In genomic region chr1:38044224-38045215, GRCh38 we compare ENCODE assay signal across 9 cellular contexts. TPM values are rescaled to one million over a fixed set of nuclear protein-coding genes. Genes with fewer than 3 reads are reported as not detected.
DNase-seq lines count a peak whose midpoint lies in the region; ATAC-seq, FAIRE-seq and TF ChIP-seq lines count a peak whose summit lies in the region.
"Had no signal": no experiment of that assay in that cellular context is flagged by ENCODE, and none has a peak within 500 bp of the region (broad histone marks: within the 10 kb centered on the region; RNA-seq: fewer than 3 reads in every experiment).

No MANE protein-coding gene starts in this region.

- H3K36me3 Mint-ChIP-seq in nephron (ENCODE audit: low read depth): peaks cover 9% of the 10 kb centered on the region

- no peak overlapping the region for H4K91ac ChIP-seq in IMR-90 (ENCODE audit: insufficient read depth, low read depth, low read length)

- peak overlapping the region in 8 of 10 experiments; percentile 15 to 60 (median 38); a peak in 9 of 20 replicates for H3K4me3 ChIP-seq in BLaER1 treated with 17β-estradiol and CSF1 and Interleukin-3, amounts not matched to agents 10 nM and 100 nM
- peak overlapping the region; percentile 28; the same call in 1 of the 2 replicates for H3K4me3 ChIP-seq in IMR-90 (ENCODE audit: insufficient read depth, low read depth, low read length)
- peak overlapping the region; percentile 77 for H3K4me3 ChIP-seq in coronary artery

- dilution Hi-C loops in IMR-90 (cut with HindIII; ENCODE audit: low sequenced_read_pairs, unreplicated experiment): no loop called here

- no peak overlapping the region for H2BK120ac ChIP-seq in IMR-90 (ENCODE audit: low read depth, low read length)

- no peak overlapping the region for H2AK9ac ChIP-seq in IMR-90 (replicated peaks; ENCODE audit: low read depth, low read length, poor library complexity)

- H3K4ac ChIP-seq in IMR-90 (ENCODE audit: low read depth, low read length): no peak overlapping the region

- DNase-seq in IMR-90: no peak
- DNase-seq in coronary artery (ENCODE audit: low spot score): no peak
- DNase-seq in GM19238 (ENCODE audit: insufficient read length, low spot score): no peak
- no peak for DNase-seq in NCI-H146 (lab: John Stamatoyannopoulos, UW)
- DNase-seq in urothelium cell line (ENCODE audit: low spot score): no peak
- DNase-seq in NCI-H2196 treated with DMSO at 0.1 percent for 48 hours (lab: John Stamatoyannopoulos, UW; ENCODE audit: unreplicated experiment): no peak
- DNase-seq: activated CD4-positive, CD25-positive, alpha-beta regulatory T cell treated with anti-CD3 and anti-CD28 coated beads, Interleukin-2, amount 50 U/mL, for 72 hours had no signal

- H3K9me3 Mint-ChIP-seq in nephron: no peaks in the 10 kb centered on the region

- H4K8ac ChIP-seq in IMR-90 (ENCODE audit: low read depth in 2 of 2, low read length in 2 of 2): no peak overlapping the region

- intact Hi-C loops in IMR-90 (cut with micrococcal nuclease): no loop called here

- H3K9me1 ChIP-seq in IMR-90 (ENCODE audit: insufficient read depth, low read length): no peaks in the 10 kb centered on the region

- POLR2A ChIA-PET in IMR-90 (lab: Charles Lee; ENCODE audit: unreplicated experiment): interaction anchor here (0.6 kb wide), 1 partner anchor 11 kb away, joined by 6 read pairs; no protein-coding TSS in a partner anchor

- H3K4me1 ChIP-seq in BLaER1 treated with 17β-estradiol and CSF1 and Interleukin-3, amounts not matched to agents 10 nM and 100 nM: peaks cover 5 to 30% (median 22%) of the 10 kb centered on the region in 10 experiments; a peak in 17 of 20 replicates
- no peaks in the 10 kb centered on the region for H3K4me1 ChIP-seq in IMR-90 (ENCODE audit: control insufficient read depth, insufficient read depth, low read length)

- no peak overlapping the region for H2BK15ac ChIP-seq in IMR-90 (ENCODE audit: low read depth, low read length)

- H4K20me1 ChIP-seq in BLaER1 treated with 17β-estradiol and CSF1 and Interleukin-3, amounts not matched to agents 10 nM and 100 nM: peaks cover 0 to 73% (median 47%) of the 10 kb centered on the region in 11 experiments; a peak in 18 of 22 replicates
- H4K20me1 ChIP-seq in IMR-90 (ENCODE audit: insufficient read depth, low read length): no peaks in the 10 kb centered on the region

- no peak for TF ChIP-seq POLR2A in IMR-90 (IDR thresholded peaks at IDR 0.05; ENCODE audit: low read depth, low read length)

- CTCF ChIA-PET in IMR-90 (lab: Yijun Ruan, JAX): no interaction called here

- peaks cover 0 to 9% (median 0%) of the 10 kb centered on the region in 11 experiments; a peak in 4 of 22 replicates for H3K9me3 ChIP-seq in BLaER1 treated with 17β-estradiol and CSF1 and Interleukin-3, amounts not matched to agents 10 nM and 100 nM (replicated peaks in 1 of 11)
- H3K9me3 ChIP-seq in IMR-90 (ENCODE audit: control insufficient read depth, insufficient read depth, low read length): 0 out of 2 replicates have a peak, but pooled peaks cover 2% of the 10 kb centered on the region

- H3K9ac ChIP-seq in BLaER1 treated with 17β-estradiol and CSF1 and Interleukin-3, amounts not matched to agents 10 nM and 100 nM: no peak overlapping the region
- no peak overlapping the region for H3K9ac ChIP-seq in IMR-90 (ENCODE audit: low read depth, low read length)

- no peak overlapping the region for H2AFZ ChIP-seq in IMR-90 (replicated peaks; ENCODE audit: low read length, poor library complexity)

- FAIRE-seq in urothelium cell line (lab: Jason Lieb, UNC): no peak

- H3K18ac ChIP-seq in IMR-90 (ENCODE audit: low read depth, low read length): no peak overlapping the region

- no peak overlapping the region for H2BK5ac ChIP-seq in IMR-90 (ENCODE audit: low read depth, low read length, poor library complexity, severe bottlenecking)

- no peak overlapping the region for H3K56ac ChIP-seq in IMR-90 (ENCODE audit: extremely low read depth, insufficient read depth, low read length)

- H3K23ac ChIP-seq in IMR-90 (ENCODE audit: low read depth, low read length): no peak overlapping the region

- in situ Hi-C loops in IMR-90 (cut with MboI; ENCODE audit: low sequenced_read_pairs): no loop called here

- no peak overlapping the region for H3K27ac ChIP-seq in BLaER1 treated with 17β-estradiol and CSF1 and Interleukin-3, amounts not matched to agents 10 nM and 100 nM
- H3K27ac ChIP-seq in IMR-90 (ENCODE audit: insufficient read depth, low read length): no peak overlapping the region
- no peak overlapping the region for H3K27ac ChIP-seq in coronary artery

- peaks cover 30% of the 10 kb centered on the region for H3K4me1 Mint-ChIP-seq in nephron

- 0% methylated on average over 19 of the region's 70 CpGs; no CpG with 5 or more reads in 1 of the 2 experiments for WGBS in IMR-90 (ENCODE audit: extremely low coverage in 2 of 2, insufficient read length in 1 of 2), 2 experiments

- no TSS peak for BruUV-seq in IMR-90 (replicated peaks; lab: Mats Ljungman, UMichigan)

- peak overlapping the region; percentile 92 to 97 (median 94) for H3K4me3 Mint-ChIP-seq in nephron

- H4K5ac ChIP-seq in IMR-90 (ENCODE audit: low read depth, low read length): no peak overlapping the region

- H3K27me3 Mint-ChIP-seq in nephron (ENCODE audit: low read depth): peaks cover 72% of the 10 kb centered on the region

- peak overlapping the region; percentile 34 to 99 (median 60) for H3K4me2 ChIP-seq in BLaER1 treated with 17β-estradiol and CSF1 and Interleukin-3, amounts not matched to agents 10 nM and 100 nM
- H3K4me2 ChIP-seq in IMR-90 (ENCODE audit: low read depth, low read length): peak overlapping the region; percentile 29; the same call in 1 of the 2 replicates

- no peak overlapping the region for H3K14ac ChIP-seq in IMR-90 (replicated peaks; ENCODE audit: low read depth, low read length)

- no peak for TF ChIP-seq RAD21 in IMR-90 (IDR thresholded peaks at IDR 0.05; ENCODE audit: low read length)

- TF ChIP-seq CTCF in IMR-90 (conservative IDR thresholded peaks at IDR 0.05; ENCODE audit: low read depth, low read length) (no peak), coronary artery (IDR thresholded peaks at IDR 0.05) (no peak), nephron (IDR thresholded peaks at IDR 0.05; ENCODE audit: unreplicated experiment in 3 of 3) (no peak)

- H2AK5ac ChIP-seq in IMR-90 (ENCODE audit: low read depth, low read length): no peak overlapping the region

- H3K27ac Mint-ChIP-seq in nephron: peak overlapping the region in 1 of 3 experiments; percentile 77

- H3K27me3 ChIP-seq in BLaER1 treated with 17β-estradiol and CSF1 and Interleukin-3, amounts not matched to agents 10 nM and 100 nM: peaks cover 74 to 90% (median 87%) of the 10 kb centered on the region in 11 experiments
- peaks cover 77% of the 10 kb centered on the region for H3K27me3 ChIP-seq in IMR-90 (ENCODE audit: control insufficient read depth, insufficient read depth, low read length)

- H2BK20ac ChIP-seq in IMR-90 (ENCODE audit: low read depth, low read length): no peak overlapping the region

- no peaks in the 10 kb centered on the region for H3K36me3 ChIP-seq in BLaER1 treated with 17β-estradiol and CSF1 and Interleukin-3, amounts not matched to agents 10 nM and 100 nM
- H3K36me3 ChIP-seq in IMR-90 (ENCODE audit: control insufficient read depth, insufficient read depth, low read length): no peaks in the 10 kb centered on the region

- no peaks in the 10 kb centered on the region for H3K79me1 ChIP-seq in IMR-90 (ENCODE audit: low read depth in 1 of 2, low read length in 2 of 2)

- ATAC-seq in IMR-90 (ENCODE audit: low read depth): no peak

TF ChIP-seq in IMR-90, 13 proteins besides CTCF, POLR2A, EP300 and RAD21 (continues in another document):
- no peak for TF ChIP-seq CEBPB (IDR thresholded peaks at IDR 0.05; ENCODE audit: low read depth, low read length)
- no peak for TF ChIP-seq MAZ (IDR thresholded peaks at IDR 0.05; ENCODE audit: borderline replicate concordance, low read depth, low read length)
- no peak for TF ChIP-seq RFX5 (IDR thresholded peaks at IDR 0.05; ENCODE audit: low read depth, low read length)
- TF ChIP-seq MXI1 (IDR thresholded peaks at IDR 0.05; ENCODE audit: borderline replicate concordance, low read depth, low read length): no peak
- no peak for TF ChIP-seq MAFK (IDR thresholded peaks at IDR 0.05; ENCODE audit: low read depth, low read length)
- TF ChIP-seq, protein P1, sequence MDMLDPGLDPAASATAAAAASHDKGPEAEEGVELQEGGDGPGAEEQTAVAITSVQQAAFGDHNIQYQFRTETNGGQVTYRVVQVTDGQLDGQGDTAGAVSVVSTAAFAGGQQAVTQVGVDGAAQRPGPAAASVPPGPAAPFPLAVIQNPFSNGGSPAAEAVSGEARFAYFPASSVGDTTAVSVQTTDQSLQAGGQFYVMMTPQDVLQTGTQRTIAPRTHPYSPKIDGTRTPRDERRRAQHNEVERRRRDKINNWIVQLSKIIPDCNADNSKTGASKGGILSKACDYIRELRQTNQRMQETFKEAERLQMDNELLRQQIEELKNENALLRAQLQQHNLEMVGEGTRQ (IDR thresholded peaks at IDR 0.05; ENCODE audit: low read depth, low read length): no peak
- TF ChIP-seq NFE2L2 (IDR thresholded peaks at IDR 0.05; ENCODE audit: low read depth, low read length): no peak
- TF ChIP-seq BHLHE40 (IDR thresholded peaks at IDR 0.05; ENCODE audit: low read depth, low read length): no peak
- no peak for TF ChIP-seq RCOR1 (IDR thresholded peaks at IDR 0.05; ENCODE audit: insufficient replicate concordance, low read length)
- TF ChIP-seq SMC3 (IDR thresholded peaks at IDR 0.05; ENCODE audit: low read depth, low read length): no peak
- no peak for TF ChIP-seq CHD1 (IDR thresholded peaks at IDR 0.05; ENCODE audit: low read depth, low read length)

RNA-seq across cellular contexts. Expression of gene POU3F1, which starts 2.1 kb away (rescaled TPM):
- not detected in 2 replicates for total RNA-seq in IMR-90 (2012; rRNA removed)
- polyA plus RNA-seq in IMR-90 (2012; rRNA removed): not detected in 2 replicates
- 0.03 TPM in 1 of 2 replicates, not detected in the other for polyA plus RNA-seq in IMR-90 (2012; cell fraction: cytosol; rRNA removed)
- 0.03 TPM in 1 of 2 replicates, not detected in the other for polyA plus RNA-seq in IMR-90 (2012; cell fraction: nucleus; rRNA removed; ENCODE audit: low replicate concordance)

RNA-seq across cellular contexts. Expression of gene UTP11, which starts 32.0 kb away (rescaled TPM):
- 27.8 and 58.3 TPM in 2 replicates for total RNA-seq in IMR-90 (2012; rRNA removed)
- 19.3 and 22.0 TPM in 2 replicates for polyA plus RNA-seq in IMR-90 (2012; rRNA removed)
- 7.2 and 12.9 TPM in 2 replicates for polyA plus RNA-seq in IMR-90 (2012; cell fraction: cytosol; rRNA removed)
- 2.1 and 14.6 TPM in 2 replicates for polyA plus RNA-seq in IMR-90 (2012; cell fraction: nucleus; rRNA removed; ENCODE audit: low replicate concordance)

RNA-seq across cellular contexts. Expression of gene FHL3, which starts 39.2 kb away (rescaled TPM):
- 7.2 and 11.5 TPM in 2 replicates for total RNA-seq in IMR-90 (2012; rRNA removed)
- 26.0 and 27.1 TPM in 2 replicates for polyA plus RNA-seq in IMR-90 (2012; rRNA removed)
- polyA plus RNA-seq in IMR-90 (2012; cell fraction: cytosol; rRNA removed): 25.2 and 47.0 TPM in 2 replicates
- polyA plus RNA-seq in IMR-90 (2012; cell fraction: nucleus; rRNA removed; ENCODE audit: low replicate concordance): 24.2 and 52.9 TPM in 2 replicates

RNA-seq across cellular contexts. Expression of gene SF3A3, which starts 54.7 kb away (rescaled TPM):
- 90.0 and 109 TPM in 2 replicates for total RNA-seq in IMR-90 (2012; rRNA removed)
- polyA plus RNA-seq in IMR-90 (2012; rRNA removed): 35.7 and 39.9 TPM in 2 replicates
- polyA plus RNA-seq in IMR-90 (2012; cell fraction: cytosol; rRNA removed): 7.2 and 42.6 TPM in 2 replicates
- polyA plus RNA-seq in IMR-90 (2012; cell fraction: nucleus; rRNA removed; ENCODE audit: low replicate concordance): 10.4 and 48.2 TPM in 2 replicates
